Comparison of ENCODE assay signal across 22 cellular contexts in genomic region chr2:36960773-36961172, GRCh38.
"Had no signal": no experiment of that assay in that cellular context is flagged by ENCODE, and none has a peak within 500 bp of the region (broad histone marks: within the 10 kb centered on the region; RNA-seq: fewer than 3 reads in every experiment).

No MANE protein-coding gene starts in this region.

- H3K9me3 ChIP-seq: ascending aorta had no signal

- H3K27ac Mint-ChIP-seq: activated CD4-positive, alpha-beta memory T cell treated with anti-CD3 and anti-CD28 coated beads, Interleukin-2, amount 10 ng/mL, durations not matched to agents 7 days and 5 days; activated naive CD8-positive, alpha-beta T cell treated with anti-CD3 and anti-CD28 coated beads for 36 hours; activated T-cell treated with anti-CD3 and anti-CD28 coated beads, Interleukin-2, amount 50 U/mL, for 72 hours; activated T-helper 17 cell treated with anti-CD3 and anti-CD28 coated beads, Interleukin-2, amount 50 U/mL, for 72 hours; T-cell had no signal

- H3K27ac ChIP-seq: ascending aorta had no signal

- DNase-seq: activated CD4-positive, alpha-beta memory T cell treated with anti-CD3 and anti-CD28 coated beads, Interleukin-2, amount 10 ng/mL, durations not matched to agents 7 days and 5 days; activated CD4-positive, alpha-beta T cell treated with anti-CD3 and anti-CD28 coated beads for 4 hours; activated effector memory CD4-positive, alpha-beta T cell treated with anti-CD3 and anti-CD28 coated beads, Interleukin-2, amount 50 U/mL, for 16 hours; activated naive CD4-positive, alpha-beta T cell; activated naive CD4-positive, alpha-beta T cell treated with anti-CD3 and anti-CD28 coated beads, Interleukin-2, amount 50 U/mL, for 16 hours; activated naive CD8-positive, alpha-beta T cell treated with anti-CD3 and anti-CD28 coated beads for 36 hours; activated T-cell treated with anti-CD3 and anti-CD28 coated beads, Interleukin-2, amount 50 U/mL, for 1 hour; activated T-cell treated with anti-CD3 and anti-CD28 coated beads, Interleukin-2, amount 50 U/mL, for 72 hours; amniotic stem cell; NCI-H1105 treated with DMSO at 0.1 percent for 48 hours; NCI-H1436; NCI-H1694; NCI-H1930; NCI-H2081 treated with DMSO at 0.1 percent for 48 hours; NCI-H226; NCI-H524 treated with DMSO at 0.1 percent for 48 hours; SHP77; T-cell; T-helper 17 cell; T1000 had no signal

- H3K27me3 ChIP-seq: ascending aorta had no signal

- H3K36me3 ChIP-seq: ascending aorta had no signal

- H3K4me3 Mint-ChIP-seq: activated CD4-positive, alpha-beta memory T cell treated with anti-CD3 and anti-CD28 coated beads, Interleukin-2, amount 10 ng/mL, durations not matched to agents 7 days and 5 days; activated naive CD8-positive, alpha-beta T cell treated with anti-CD3 and anti-CD28 coated beads for 36 hours; activated T-cell treated with anti-CD3 and anti-CD28 coated beads, Interleukin-2, amount 50 U/mL, for 72 hours; activated T-helper 17 cell treated with anti-CD3 and anti-CD28 coated beads, Interleukin-2, amount 50 U/mL, for 72 hours; T-cell; T-helper 17 cell had no signal

- H3K9me3 Mint-ChIP-seq: activated CD4-positive, alpha-beta memory T cell treated with anti-CD3 and anti-CD28 coated beads, Interleukin-2, amount 10 ng/mL, durations not matched to agents 7 days and 5 days; activated naive CD8-positive, alpha-beta T cell treated with anti-CD3 and anti-CD28 coated beads for 36 hours; activated T-cell treated with anti-CD3 and anti-CD28 coated beads, Interleukin-2, amount 50 U/mL, for 72 hours; activated T-helper 17 cell treated with anti-CD3 and anti-CD28 coated beads, Interleukin-2, amount 50 U/mL, for 72 hours; T-cell had no signal

- H3K27me3 Mint-ChIP-seq: activated CD4-positive, alpha-beta memory T cell treated with anti-CD3 and anti-CD28 coated beads, Interleukin-2, amount 10 ng/mL, durations not matched to agents 7 days and 5 days; activated naive CD8-positive, alpha-beta T cell treated with anti-CD3 and anti-CD28 coated beads for 36 hours; activated T-helper 17 cell treated with anti-CD3 and anti-CD28 coated beads, Interleukin-2, amount 50 U/mL, for 72 hours; T-cell; T-helper 17 cell had no signal

- H3K4me3 ChIP-seq: ascending aorta had no signal
